In the genomic region with DNA sequence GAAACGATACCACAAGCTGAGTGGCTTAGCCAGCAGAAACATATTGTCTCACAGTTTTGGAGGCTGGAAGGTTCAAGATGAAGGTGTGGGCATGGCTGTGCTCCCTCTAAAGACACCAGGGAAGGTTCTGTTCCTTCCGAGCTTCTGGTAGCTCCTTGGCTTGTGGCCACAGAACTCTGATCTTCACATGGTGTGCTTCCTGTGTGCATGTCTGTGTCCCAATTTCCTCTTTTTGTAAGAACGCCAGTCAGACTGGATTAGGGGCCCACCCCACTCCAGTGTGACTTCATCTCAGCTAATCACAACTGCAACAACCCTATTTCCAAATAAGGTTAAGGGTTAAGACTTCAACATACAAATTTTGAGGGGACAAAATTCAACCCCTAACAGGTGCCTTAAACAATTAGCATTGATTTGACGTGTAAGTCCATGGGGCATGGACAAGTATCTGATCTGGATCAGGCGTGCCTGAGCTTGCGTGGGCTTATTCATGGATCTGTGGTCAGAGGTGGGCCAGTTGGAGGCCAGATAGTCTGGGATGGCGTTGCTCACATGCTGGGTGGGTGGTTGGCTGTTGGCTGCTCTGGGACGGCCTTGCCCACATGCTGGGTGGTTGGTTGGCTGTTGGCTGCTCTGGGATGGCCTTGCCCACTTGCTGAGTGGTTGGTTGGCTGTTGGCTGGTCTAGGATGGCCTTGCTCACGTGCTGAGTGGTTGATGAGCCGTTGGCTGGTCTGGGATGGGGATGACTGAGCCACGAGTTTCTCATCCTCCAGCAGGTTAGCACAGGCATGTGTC, we compare ENCODE assay signal across 1 cellular context.
TF ChIP-seq lines count a peak whose summit lies in the region.

No MANE protein-coding gene starts in this region.

TF ChIP-seq in GM12878, 131 proteins besides CTCF, POLR2A, EP300 and RAD21 (continued from another document):
- TF ChIP-seq, protein P1, sequence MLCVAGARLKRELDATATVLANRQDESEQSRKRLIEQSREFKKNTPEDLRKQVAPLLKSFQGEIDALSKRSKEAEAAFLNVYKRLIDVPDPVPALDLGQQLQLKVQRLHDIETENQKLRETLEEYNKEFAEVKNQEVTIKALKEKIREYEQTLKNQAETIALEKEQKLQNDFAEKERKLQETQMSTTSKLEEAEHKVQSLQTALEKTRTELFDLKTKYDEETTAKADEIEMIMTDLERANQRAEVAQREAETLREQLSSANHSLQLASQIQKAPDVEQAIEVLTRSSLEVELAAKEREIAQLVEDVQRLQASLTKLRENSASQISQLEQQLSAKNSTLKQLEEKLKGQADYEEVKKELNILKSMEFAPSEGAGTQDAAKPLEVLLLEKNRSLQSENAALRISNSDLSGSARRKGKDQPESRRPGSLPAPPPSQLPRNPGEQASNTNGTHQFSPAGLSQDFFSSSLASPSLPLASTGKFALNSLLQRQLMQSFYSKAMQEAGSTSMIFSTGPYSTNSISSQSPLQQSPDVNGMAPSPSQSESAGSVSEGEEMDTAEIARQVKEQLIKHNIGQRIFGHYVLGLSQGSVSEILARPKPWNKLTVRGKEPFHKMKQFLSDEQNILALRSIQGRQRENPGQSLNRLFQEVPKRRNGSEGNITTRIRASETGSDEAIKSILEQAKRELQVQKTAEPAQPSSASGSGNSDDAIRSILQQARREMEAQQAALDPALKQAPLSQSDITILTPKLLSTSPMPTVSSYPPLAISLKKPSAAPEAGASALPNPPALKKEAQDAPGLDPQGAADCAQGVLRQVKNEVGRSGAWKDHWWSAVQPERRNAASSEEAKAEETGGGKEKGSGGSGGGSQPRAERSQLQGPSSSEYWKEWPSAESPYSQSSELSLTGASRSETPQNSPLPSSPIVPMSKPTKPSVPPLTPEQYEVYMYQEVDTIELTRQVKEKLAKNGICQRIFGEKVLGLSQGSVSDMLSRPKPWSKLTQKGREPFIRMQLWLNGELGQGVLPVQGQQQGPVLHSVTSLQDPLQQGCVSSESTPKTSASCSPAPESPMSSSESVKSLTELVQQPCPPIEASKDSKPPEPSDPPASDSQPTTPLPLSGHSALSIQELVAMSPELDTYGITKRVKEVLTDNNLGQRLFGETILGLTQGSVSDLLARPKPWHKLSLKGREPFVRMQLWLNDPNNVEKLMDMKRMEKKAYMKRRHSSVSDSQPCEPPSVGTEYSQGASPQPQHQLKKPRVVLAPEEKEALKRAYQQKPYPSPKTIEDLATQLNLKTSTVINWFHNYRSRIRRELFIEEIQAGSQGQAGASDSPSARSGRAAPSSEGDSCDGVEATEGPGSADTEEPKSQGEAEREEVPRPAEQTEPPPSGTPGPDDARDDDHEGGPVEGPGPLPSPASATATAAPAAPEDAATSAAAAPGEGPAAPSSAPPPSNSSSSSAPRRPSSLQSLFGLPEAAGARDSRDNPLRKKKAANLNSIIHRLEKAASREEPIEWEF (IDR thresholded peaks at IDR 0.05; ENCODE audit: insufficient replicate concordance, low read depth, low read length): no peak
- TF ChIP-seq NBN (IDR thresholded peaks at IDR 0.05) (0 out of 2 replicates have a peak, but pooled peaks have one; percentile 32), ZNF24 (IDR thresholded peaks at IDR 0.05) (no peak), ETV6 (conservative IDR thresholded peaks at IDR 0.05 in 1 of 2, IDR thresholded peaks at IDR 0.05 in 1 of 2; ENCODE audit: borderline replicate concordance in 1 of 2, low read depth in 1 of 2) (no peak), IRF5 (IDR thresholded peaks at IDR 0.05; ENCODE audit: borderline replicate concordance) (no peak), IKZF2 (IDR thresholded peaks at IDR 0.05) (peak in 1 of 2 experiments; percentile 59; a peak in 2 of 4 replicates), POLR2AphosphoS2 (IDR thresholded peaks at IDR 0.05; ENCODE audit: low read depth, low read length) (no peak), SMC3 (IDR thresholded peaks at IDR 0.05; ENCODE audit: borderline replicate concordance, low read length) (no peak), CREB1 (IDR thresholded peaks at IDR 0.05; ENCODE audit: low read depth) (no peak)
- TF ChIP-seq, protein P2, sequence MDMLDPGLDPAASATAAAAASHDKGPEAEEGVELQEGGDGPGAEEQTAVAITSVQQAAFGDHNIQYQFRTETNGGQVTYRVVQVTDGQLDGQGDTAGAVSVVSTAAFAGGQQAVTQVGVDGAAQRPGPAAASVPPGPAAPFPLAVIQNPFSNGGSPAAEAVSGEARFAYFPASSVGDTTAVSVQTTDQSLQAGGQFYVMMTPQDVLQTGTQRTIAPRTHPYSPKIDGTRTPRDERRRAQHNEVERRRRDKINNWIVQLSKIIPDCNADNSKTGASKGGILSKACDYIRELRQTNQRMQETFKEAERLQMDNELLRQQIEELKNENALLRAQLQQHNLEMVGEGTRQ (IDR thresholded peaks at IDR 0.05; ENCODE audit: borderline replicate concordance, low read depth, low read length): no peak
